ENCODE assay signal across 24 cellular contexts in genomic region chr10:22219308-22219707, GRCh38. TPM values are rescaled to one million over a fixed set of nuclear protein-coding genes. Genes with fewer than 3 reads are reported as not detected.
A peak's percentile ranks its signal among the peaks of the same experiment; 100 is the strongest.
DNase-seq lines count a peak whose midpoint lies in the region; ATAC-seq and TF ChIP-seq lines count a peak whose summit lies in the region.
"Had no signal": no experiment of that assay in that cellular context is flagged by ENCODE, and none has a peak within 500 bp of the region (broad histone marks: within the 10 kb centered on the region; RNA-seq: fewer than 3 reads in every experiment).

No MANE protein-coding gene starts in this region.

- intact Hi-C loops in activated CD4-positive, alpha-beta T cell treated with anti-CD3 and anti-CD28 coated beads for 36 hours (cut with DNase I, micrococcal nuclease): loop anchor here in 1 of 2 experiments (10.0 kb wide), 1 partner anchor 845 kb away; no protein-coding TSS in a partner anchor

- H3K9me3 Mint-ChIP-seq in activated CD4-positive, alpha-beta T cell treated with anti-CD3 and anti-CD28 coated beads for 36 hours (ENCODE audit: low read depth): no peaks in the 10 kb centered on the region
- H3K9me3 Mint-ChIP-seq in stimulated activated naive B cell treated with anti-CD40 and anti-IgM and Interleukin-4, amounts not matched to agents 10 μg/mL and 1 μg/mL and 100 μg/mL, for 72 hours: no peaks in the 10 kb centered on the region

- ATAC-seq in activated CD4-positive, alpha-beta T cell treated with anti-CD3 and anti-CD28 coated beads for 36 hours: peak; percentile 49
- peak; percentile 62 to 75 for ATAC-seq in stimulated activated naive B cell treated with anti-CD40 and anti-IgM and Interleukin-4, amounts not matched to agents 10 μg/mL and 1 μg/mL and 100 μg/mL, for 72 hours (replicated peaks)

- no peak overlapping the region for H3K27ac Mint-ChIP-seq in activated CD4-positive, alpha-beta T cell treated with anti-CD3 and anti-CD28 coated beads for 36 hours
- H3K27ac Mint-ChIP-seq in stimulated activated naive B cell treated with anti-CD40 and anti-IgM and Interleukin-4, amounts not matched to agents 10 μg/mL and 1 μg/mL and 100 μg/mL, for 72 hours: no peak overlapping the region
- H3K27ac Mint-ChIP-seq: activated T-helper 2 cell treated with anti-CD3 and anti-CD28 coated beads, Interferon-gamma antibody, Interleukin-2, Interleukin-4, amounts not matched to agents 10 μg/mL and 5 μg/mL and 100 μg/mL, durations not matched to agents 14 hours and 24 hours and 36 hours; nephron progenitor cell had no signal

- CTCF ChIA-PET in activated CD4-positive, alpha-beta T cell treated with anti-CD3 and anti-CD28 coated beads for 36 hours (lab: Charles Lee): no interaction called here
- CTCF ChIA-PET in GM10248 (lab: Yijun Ruan, JAX): no interaction called here

- no peak for DNase-seq in activated CD4-positive, alpha-beta T cell treated with anti-CD3 and anti-CD28 coated beads for 36 hours
- no peak for DNase-seq in activated CD4-positive, alpha-beta T cell treated with anti-CD3 and anti-CD28 coated beads, Interleukin-2, amount 50 U/mL, for 1 hour
- peak; percentile 25 for DNase-seq in RPMI7951 (ENCODE audit: low read depth)
- peak; percentile 47 for DNase-seq in fibroblast of mammary gland (ENCODE audit: low read depth)
- no peak for DNase-seq in stimulated activated naive B cell treated with anti-CD40 and anti-IgM and Interleukin-4, amounts not matched to agents 10 μg/mL and 1 μg/mL and 100 μg/mL, for 72 hours
- DNase-seq in NCI-H2227 treated with DMSO at 0.1 percent for 48 hours (lab: John Stamatoyannopoulos, UW): no peak
- DNase-seq in NCI-H1048 (lab: John Stamatoyannopoulos, UW): no peak
- DNase-seq in GM10248 (ENCODE audit: extremely low spot score): no peak
- DNase-seq: activated CD4-positive, CD25-positive, alpha-beta regulatory T cell treated with anti-CD3 and anti-CD28 coated beads, Interleukin-2, amount 50 U/mL, for 72 hours; adrenal gland; C1 segment of cervical spinal cord; central memory CD4-positive, alpha-beta T cell; hippocampal formation; NCI-H1092 treated with DMSO at 0.1 percent for 48 hours; NCI-H526 treated with DMSO at 0.1 percent for 48 hours; nephron progenitor cell; SK-N-SH; spleen; stimulated activated CD8-positive, alpha-beta memory T cell treated with anti-CD3 and anti-CD28 coated beads, Interleukin-4, amount 100 ng/mL, for 48 hours; T-helper 9 cell had no signal

- peaks cover 3% of the 10 kb centered on the region for H3K27me3 Mint-ChIP-seq in activated CD4-positive, alpha-beta T cell treated with anti-CD3 and anti-CD28 coated beads for 36 hours
- peaks cover 13 to 17% of the 10 kb centered on the region in 2 donors for H3K27me3 Mint-ChIP-seq in stimulated activated naive B cell treated with anti-CD40 and anti-IgM and Interleukin-4, amounts not matched to agents 10 μg/mL and 1 μg/mL and 100 μg/mL, for 72 hours

- H3K4me1 Mint-ChIP-seq in activated CD4-positive, alpha-beta T cell treated with anti-CD3 and anti-CD28 coated beads for 36 hours: peaks cover 26% of the 10 kb centered on the region
- H3K4me1 Mint-ChIP-seq in stimulated activated naive B cell treated with anti-CD40 and anti-IgM and Interleukin-4, amounts not matched to agents 10 μg/mL and 1 μg/mL and 100 μg/mL, for 72 hours: peaks cover 8 to 11% of the 10 kb centered on the region in 2 donors

- POLR2A ChIA-PET in activated CD4-positive, alpha-beta T cell treated with anti-CD3 and anti-CD28 coated beads for 36 hours (lab: Charles Lee): no interaction called here
- POLR2A ChIA-PET in GM10248 (lab: Yijun Ruan, JAX): no interaction called here

- H3K4me3 Mint-ChIP-seq in activated CD4-positive, alpha-beta T cell treated with anti-CD3 and anti-CD28 coated beads for 36 hours: no peak overlapping the region
- no peak overlapping the region for H3K4me3 Mint-ChIP-seq in stimulated activated naive B cell treated with anti-CD40 and anti-IgM and Interleukin-4, amounts not matched to agents 10 μg/mL and 1 μg/mL and 100 μg/mL, for 72 hours
- H3K4me3 Mint-ChIP-seq: nephron progenitor cell had no signal

- TF ChIP-seq CTCF in fibroblast of mammary gland (conservative IDR thresholded peaks at IDR 0.05; ENCODE audit: control insufficient read depth, insufficient read depth, low read depth, low read length) (no peak), GM10248 (IDR thresholded peaks at IDR 0.05; ENCODE audit: control extremely low read depth, extremely low read depth, low read depth, missing control alignments) (no peak)

- no peaks in the 10 kb centered on the region for H3K36me3 Mint-ChIP-seq in activated CD4-positive, alpha-beta T cell treated with anti-CD3 and anti-CD28 coated beads for 36 hours (ENCODE audit: low read depth)
- peaks cover 0 to 1% of the 10 kb centered on the region in 2 donors for H3K36me3 Mint-ChIP-seq in stimulated activated naive B cell treated with anti-CD40 and anti-IgM and Interleukin-4, amounts not matched to agents 10 μg/mL and 1 μg/mL and 100 μg/mL, for 72 hours

- H3K4me3 ChIP-seq in fibroblast of mammary gland (ENCODE audit: control insufficient read depth, low read depth, low read length): no peak overlapping the region
- H3K4me3 ChIP-seq: adrenal gland, prostate gland, spleen had no signal

RNA-seq across cellular contexts. Expression of gene EBLN1, which starts 1.5 kb away (rescaled TPM):
- not detected for total RNA-seq in activated CD4-positive, alpha-beta T cell treated with anti-CD3 and anti-CD28 coated beads for 36 hours
- not detected in 2 replicates for total RNA-seq in RPMI7951 (2014; rRNA removed; shearing (Covaris generic))
- total RNA-seq: activated T-helper 2 cell treated with anti-CD3 and anti-CD28 coated beads, Interferon-gamma antibody, Interleukin-2, Interleukin-4, amounts not matched to agents 10 μg/mL and 5 μg/mL and 100 μg/mL, durations not matched to agents 14 hours and 24 hours and 36 hours; adrenal gland; fibroblast of lung; kidney epithelial cell; spleen had no signal

Comparison
In these comparisons a context has a peak if more than half of its experiments do, and no peak if none do; other contexts are left out.
1. DNase-seq: peak in RPMI7951 (single experiment) and fibroblast of mammary gland (single experiment); none in activated CD4-positive, alpha-beta T cell treated with anti-CD3 and anti-CD28 coated beads for 36 hours (single experiment), activated CD4-positive, alpha-beta T cell treated with anti-CD3 and anti-CD28 coated beads, Interleukin-2, amount 50 U/mL, for 1 hour (single experiment), stimulated activated naive B cell treated with anti-CD40 and anti-IgM and Interleukin-4, amounts not matched to agents 10 μg/mL and 1 μg/mL and 100 μg/mL, for 72 hours (single experiment), NCI-H2227 treated with DMSO at 0.1 percent for 48 hours (single experiment), NCI-H1048 (single experiment) and GM10248 (single experiment).